ENCODE assay signal across 1 cellular context in genomic region chr2:241081190-241081642, GRCh38.
TF ChIP-seq lines count a peak whose summit lies in the region.

No MANE protein-coding gene starts in this region.

TF ChIP-seq in HepG2, 621 proteins besides CTCF, POLR2A, EP300 and RAD21:
- TF ChIP-seq ZNF687 (CRISPR knock-in tag; IDR thresholded peaks at IDR 0.05) (0 out of 2 replicates have a peak, but pooled peaks have one; percentile 34), NR2F6 (IDR thresholded peaks at IDR 0.05) (no peak), NR2F6 (CRISPR knock-in tag; IDR thresholded peaks at IDR 0.05) (0 out of 2 replicates have a peak, but pooled peaks have one; percentile 12), ZFY (CRISPR knock-in tag; IDR thresholded peaks at IDR 0.05) (peak; percentile 48; the same call in 1 of the 2 replicates), THAP9 (CRISPR knock-in tag; IDR thresholded peaks at IDR 0.05; ENCODE audit: borderline replicate concordance) (no peak), MAF1 (CRISPR knock-in tag; IDR thresholded peaks at IDR 0.05; ENCODE audit: borderline replicate concordance) (0 out of 2 replicates have a peak, but pooled peaks have one; percentile 45), MYC (CRISPR knock-in tag; IDR thresholded peaks at IDR 0.05; ENCODE audit: borderline replicate concordance) (peak; percentile 46; the same call in 1 of the 2 replicates), ZFX (CRISPR knock-in tag; IDR thresholded peaks at IDR 0.05; ENCODE audit: low read depth) (peak; percentile 22; the same call in 1 of the 2 replicates), RFX5 (IDR thresholded peaks at IDR 0.05; ENCODE audit: low read depth, low read length) (no peak), ZNF160 (CRISPR knock-in tag; IDR thresholded peaks at IDR 0.05) (no peak), ZNF263 (CRISPR knock-in tag; IDR thresholded peaks at IDR 0.05) (peak; percentile 90), KDM2A (CRISPR knock-in tag; IDR thresholded peaks at IDR 0.05; ENCODE audit: borderline replicate concordance, low read depth) (peak; percentile 43), PATZ1 (CRISPR knock-in tag; IDR thresholded peaks at IDR 0.05) (peak; percentile 43; the same call in 1 of the 2 replicates), PHF20 (CRISPR knock-in tag; IDR thresholded peaks at IDR 0.05) (0 out of 2 replicates have a peak, but pooled peaks have one; percentile 28)
